19 cellular contexts compared by ENCODE assay signal in the genomic region with DNA sequence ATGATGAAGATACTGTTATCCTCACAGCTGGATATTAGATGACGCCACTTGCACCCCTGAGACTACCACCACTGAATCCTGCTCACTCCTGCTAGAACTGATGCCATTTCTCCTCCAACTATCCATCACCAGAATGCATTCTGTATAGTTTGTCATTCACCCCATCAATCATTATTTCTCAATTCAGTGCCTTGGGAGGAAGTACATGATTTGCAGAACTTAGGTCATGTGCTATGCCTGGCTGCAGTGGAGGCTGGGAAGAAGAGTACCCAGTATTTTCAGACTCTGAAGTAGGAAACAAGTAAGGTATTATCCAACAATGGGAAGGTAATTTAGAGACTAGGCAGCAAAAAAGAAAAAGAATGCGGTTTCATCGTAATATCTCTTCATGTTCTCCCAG. TPM values are rescaled to one million over a fixed set of nuclear protein-coding genes. Genes with fewer than 3 reads are reported as not detected.
A peak's percentile ranks its signal among the peaks of the same experiment; 100 is the strongest.
DNase-seq lines count a peak whose midpoint lies in the region; ATAC-seq, FAIRE-seq and TF ChIP-seq lines count a peak whose summit lies in the region.
"Had no signal": no experiment of that assay in that cellular context is flagged by ENCODE, and none has a peak within 500 bp of the region (broad histone marks: within the 10 kb centered on the region; RNA-seq: fewer than 3 reads in every experiment).

No MANE protein-coding gene starts in this region.

- H2AFZ ChIP-seq in HepG2 (ENCODE audit: low read length) = no peak overlapping the region
- H2AFZ ChIP-seq: GM23248 had no signal

- H3K79me2 ChIP-seq in HepG2 (ENCODE audit: insufficient read depth, low read length) = no peaks in the 10 kb centered on the region
- H3K79me2 ChIP-seq in mesendoderm (ENCODE audit: control insufficient read depth, insufficient read depth, low read length) = no peaks in the 10 kb centered on the region

- no peak overlapping the region for H3K23ac ChIP-seq in mesendoderm (ENCODE audit: low read length)

- peak overlapping the region; percentile 16 for H3K18ac ChIP-seq in mesendoderm (ENCODE audit: low read length)

- peak overlapping the region; percentile 37 for H2BK5ac ChIP-seq in mesendoderm (ENCODE audit: low read length)

- no peak overlapping the region for H2BK15ac ChIP-seq in mesendoderm (replicated peaks; ENCODE audit: low read depth)

- intact Hi-C loops in right lobe of liver (cut with DNase I) (no loop called here), HepG2 (cut with micrococcal nuclease; ENCODE audit: unreplicated experiment) (no loop called here)

- POLR2A ChIA-PET in HepG2 (lab: Yijun Ruan, JAX) = no interaction called here

- H3K36me3 ChIP-seq in right lobe of liver (no peaks in the 10 kb centered on the region), HepG2 (replicated peaks in 1 of 2; ENCODE audit: control insufficient read depth in 1 of 2, insufficient read depth in 2 of 2, low read length in 2 of 2) (no peaks in the 10 kb centered on the region), mesendoderm (ENCODE audit: control insufficient read depth, insufficient read depth, low read length) (no peaks in the 10 kb centered on the region)
- H3K36me3 ChIP-seq: BLaER1 treated with 17β-estradiol and CSF1 and Interleukin-3, amounts not matched to agents 10 nM and 100 nM had no signal

- H3K27ac ChIP-seq in right lobe of liver (no peak overlapping the region), HepG2 (ENCODE audit: extremely low read length, insufficient read depth, low read length) (no peak overlapping the region), mesendoderm (ENCODE audit: low read depth, low read length) (no peak overlapping the region), caudate nucleus (ENCODE audit: low read depth, low read length) (no peak overlapping the region)
- H3K27ac ChIP-seq: GM23248, RWPE1 had no signal

- H3K4me2 ChIP-seq in HepG2 (ENCODE audit: low read depth, low read length) (no peak overlapping the region), mesendoderm (ENCODE audit: low read length) (no peak overlapping the region)

- no TSS peak for BruUV-seq in HepG2 (replicated peaks; lab: Mats Ljungman, UMichigan)

- no peaks in the 10 kb centered on the region for H3K27me3 ChIP-seq in right lobe of liver
- H3K27me3 ChIP-seq in HepG2 (ENCODE audit: control insufficient read depth in 1 of 2, insufficient read depth in 2 of 2, low read length in 2 of 2) = peaks cover 0 to 3% of the 10 kb centered on the region in 2 experiments; a peak in 2 of 5 replicates
- no peaks in the 10 kb centered on the region for H3K27me3 ChIP-seq in mesendoderm (ENCODE audit: insufficient read depth, low read length, poor library complexity)
- H3K27me3 ChIP-seq: BLaER1 treated with 17β-estradiol and CSF1 and Interleukin-3, amounts not matched to agents 10 nM and 100 nM had no signal

- no peak overlapping the region for H2BK120ac ChIP-seq in mesendoderm (ENCODE audit: low read depth, low read length)

- no peak overlapping the region for H4K8ac ChIP-seq in mesendoderm (ENCODE audit: low read depth, low read length)

- no peak for FAIRE-seq in HepG2 (lab: Jason Lieb, UNC)
- FAIRE-seq: A204.1, G401.6 had no signal

- ATAC-seq in right lobe of liver (peak in 3 of 4 donors; percentile 26 to 30 (median 27)), HepG2 (no peak), HG03469 (IDR thresholded peaks at IDR 0.05; ENCODE audit: unreplicated experiment) (no peak)

- 95% methylated on average over 2 of the region's 3 CpGs for WGBS in right lobe of liver (ENCODE audit: insufficient coverage, low coverage, low lambda C conversion rate, missing lambda C conversion rate)
- WGBS in HepG2 (ENCODE audit: low lambda C conversion rate) = 64% methylated on average over 3 of the region's 3 CpGs
- WGBS in mesendoderm (ENCODE audit: extremely low coverage, insufficient coverage, low lambda C conversion rate) = no CpG with 5 or more reads among the region's 3 CpGs

- TF ChIP-seq POLR2A in right lobe of liver (IDR thresholded peaks at IDR 0.05) = no peak
- no peak for TF ChIP-seq POLR2A in HepG2 (IDR thresholded peaks at IDR 0.05; ENCODE audit: insufficient read depth in 1 of 2, low read depth in 2 of 2, low read length in 2 of 2)

- H4K5ac ChIP-seq in mesendoderm (ENCODE audit: low read length) = no peak overlapping the region

- H3K9me3 ChIP-seq in right lobe of liver (no peaks in the 10 kb centered on the region), HepG2 (ENCODE audit: low read length) (no peaks in the 10 kb centered on the region)

- H3K4me1 ChIP-seq in right lobe of liver (peaks cover 0 to 15% (median 3%) of the 10 kb centered on the region in 4 donors), HepG2 (ENCODE audit: insufficient read depth, low read length) (no peaks in the 10 kb centered on the region), mesendoderm (ENCODE audit: control insufficient read depth, low read depth, low read length) (peaks cover 3% of the 10 kb centered on the region)

- H2AK5ac ChIP-seq in mesendoderm (ENCODE audit: low read length) = no peak overlapping the region

- TF ChIP-seq CTCF in right lobe of liver (IDR thresholded peaks at IDR 0.05) = no peak
- no peak for TF ChIP-seq CTCF in HepG2 (CRISPR knock-in tag; IDR thresholded peaks at IDR 0.05)

- no peak overlapping the region for H3K9ac ChIP-seq in HepG2 (ENCODE audit: insufficient read depth, low read depth, low read length)
- no peak overlapping the region for H3K9ac ChIP-seq in mesendoderm (ENCODE audit: low read length)
- H3K9ac ChIP-seq: BLaER1 treated with 17β-estradiol and CSF1 and Interleukin-3, amounts not matched to agents 10 nM and 100 nM; GM23248 had no signal

- CTCF ChIA-PET in HepG2 (lab: Yijun Ruan, JAX; ENCODE audit: low intra/inter-chr PET ratio, low total read pairs) = no interaction called here

- H3K4ac ChIP-seq in mesendoderm (ENCODE audit: low read depth, low read length) = no peak overlapping the region

- H3K4me3 ChIP-seq in right lobe of liver (no peak overlapping the region), HepG2 (replicated peaks in 1 of 3; ENCODE audit: insufficient read depth in 1 of 3, low read depth in 2 of 3, low read length in 3 of 3) (no peak overlapping the region), mesendoderm (ENCODE audit: low read length) (no peak overlapping the region)
- H3K4me3 ChIP-seq: BLaER1 treated with 17β-estradiol and CSF1 and Interleukin-3, amounts not matched to agents 10 nM and 100 nM; GM23248 had no signal

- H3K79me1 ChIP-seq in mesendoderm (ENCODE audit: low read length) = no peaks in the 10 kb centered on the region

- H3K56ac ChIP-seq in mesendoderm (ENCODE audit: low read length) = no peak overlapping the region

- TF ChIP-seq EP300 in HepG2 (IDR thresholded peaks at IDR 0.05; ENCODE audit: low read depth in 2 of 2, low read length in 2 of 2) = no peak
- no peak for TF ChIP-seq EP300 in HepG2 (CRISPR knock-in tag; IDR thresholded peaks at IDR 0.05; ENCODE audit: borderline replicate concordance)

- in situ Hi-C loops in HepG2 (cut with HindIII; ENCODE audit: extremely low pct_ligation_motif_present, low pct_unique_long_range_greater_than_20kb) = no loop called here

- DNase-seq in right lobe of liver (no peak), HepG2 (ENCODE audit: low spot score) (no peak), OCI-M1 (lab: John Stamatoyannopoulos, UW) (peak; percentile 0), mesendoderm (no peak), kidney tubule cell (ENCODE audit: low spot score) (no peak), caudate nucleus (lab: John Stamatoyannopoulos, UW) (no peak), glomerular visceral epithelial cell (ENCODE audit: extremely low spot score) (no peak)
- DNase-seq: DND-41, GM23248, HCEC 1CT, KG1, NCI-H1105, NCI-H1694, NCI-H524 had no signal

- H4K20me1 ChIP-seq in HepG2 (ENCODE audit: insufficient read depth, low read length) = no peaks in the 10 kb centered on the region
- H4K20me1 ChIP-seq: BLaER1 treated with 17β-estradiol and CSF1 and Interleukin-3, amounts not matched to agents 10 nM and 100 nM had no signal

- TF ChIP-seq RAD21 in HepG2 (CRISPR knock-in tag; IDR thresholded peaks at IDR 0.05) = no peak

TF ChIP-seq in HepG2, 621 proteins besides CTCF, POLR2A, EP300 and RAD21 (continues in another document):
- no peak for TF ChIP-seq ZNF335 (CRISPR knock-in tag; IDR thresholded peaks at IDR 0.05)
- no peak for TF ChIP-seq ZNF7 (CRISPR knock-in tag; IDR thresholded peaks at IDR 0.05)
- no peak for TF ChIP-seq NCOA5 (CRISPR knock-in tag; IDR thresholded peaks at IDR 0.05)
- TF ChIP-seq ZNF460 (CRISPR knock-in tag; IDR thresholded peaks at IDR 0.05; ENCODE audit: borderline replicate concordance) = no peak
- TF ChIP-seq HNRNPLL (IDR thresholded peaks at IDR 0.05; ENCODE audit: low read depth, low read length, poor library complexity, severe bottlenecking) = no peak
- TF ChIP-seq MTA3 (CRISPR knock-in tag; IDR thresholded peaks at IDR 0.05) = no peak

RNA-seq across cellular contexts. Expression of gene HSD17B4, which starts 26.2 kb away (rescaled TPM):
- total RNA-seq in right lobe of liver (100 to 1,000 TPM; 380 to 571 (median 473) TPM), HepG2 (2016; rRNA removed; fragmentation: Illumina TruSeq; extraction: Trizol) (399 and 508 TPM in 2 replicates)
- 60.7 and 79.3 TPM in 2 replicates for total RNA-seq in HepG2 (2016; cell fraction: cytosol; rRNA removed; fragmentation: Illumina TruSeq; extraction: Trizol; ENCODE audit: low read depth)
- total RNA-seq in HepG2 (2016; cell fraction: insoluble cytoplasmic fraction; rRNA removed; fragmentation: Illumina TruSeq; extraction: Trizol) = 397 and 512 TPM in 2 replicates
- total RNA-seq in HepG2 (2016; cell fraction: membrane; rRNA removed; fragmentation: Illumina TruSeq; extraction: Trizol) = 102 and 119 TPM in 2 replicates
- 218 and 251 TPM in 2 replicates for total RNA-seq in HepG2 (2016; cell fraction: nucleus; rRNA removed; fragmentation: Illumina TruSeq; extraction: Trizol)
- 163 and 178 TPM in 2 replicates for polyA plus RNA-seq in HepG2 (2011; rRNA removed)
- 98.0 and 194 TPM in 2 replicates for polyA plus RNA-seq in HepG2 (2011; cell fraction: cytosol; rRNA removed)
- polyA plus RNA-seq in HepG2 (2011; cell fraction: nucleus; rRNA removed) = 119 and 175 TPM in 2 replicates
- polyA plus RNA-seq in HepG2 (2012) = 153 and 212 TPM in 2 replicates
- 35.4 and 40.3 TPM in 2 replicates for polyA plus RNA-seq in HepG2 (2016; cell fraction: cytosol; fragmentation: Illumina TruSeq; extraction: Trizol; ENCODE audit: low read depth)
- 332 and 336 TPM in 2 replicates for polyA plus RNA-seq in HepG2 (2016; cell fraction: insoluble cytoplasmic fraction; fragmentation: Illumina TruSeq; extraction: Trizol; ENCODE audit: low read depth)
- 57.1 and 67.7 TPM in 2 replicates for polyA plus RNA-seq in HepG2 (2016; cell fraction: membrane; fragmentation: Illumina TruSeq; extraction: Trizol; ENCODE audit: low read depth)
- polyA plus RNA-seq in HepG2 (2016; cell fraction: nucleus; fragmentation: Illumina TruSeq; extraction: Trizol; ENCODE audit: insufficient read depth, low read depth) = 221 and 269 TPM in 2 replicates
- polyA minus RNA-seq in HepG2 (2011; rRNA and poly(A)+ RNA removed; ENCODE audit: low replicate concordance) = 271 and 288 TPM in 2 replicates
- polyA minus RNA-seq in HepG2 (2011; cell fraction: cytosol; rRNA and poly(A)+ RNA removed) = 117 and 147 TPM in 2 replicates
- polyA minus RNA-seq in HepG2 (2011; cell fraction: nucleus; rRNA and poly(A)+ RNA removed) = 131 and 184 TPM in 2 replicates
- polyA plus RNA-seq in mesendoderm (2013, experiment 1 of 2) = 337 TPM
- polyA plus RNA-seq in mesendoderm (2013, experiment 2 of 2) = 318 TPM

Comparison
In these comparisons a context has a peak if more than half of its experiments do, and no peak if none do; other contexts are left out.
1. ATAC-seq: peak in right lobe of liver (3 of 4); none in HepG2 (single experiment) and HG03469 (single experiment).